ENCODE assay signal across 22 cellular contexts in genomic region chr4:10201356-10202223, GRCh38.
DNase-seq lines count a peak whose midpoint lies in the region; ATAC-seq and TF ChIP-seq lines count a peak whose summit lies in the region.
"Had no signal": no experiment of that assay in that cellular context is flagged by ENCODE, and none has a peak within 500 bp of the region (broad histone marks: within the 10 kb centered on the region; RNA-seq: fewer than 3 reads in every experiment).

No MANE protein-coding gene starts in this region.

- ATAC-seq in HG02981 (IDR thresholded peaks at IDR 0.05; ENCODE audit: unreplicated experiment) = no peak
- ATAC-seq: A549; CD8-positive, alpha-beta T cell had no signal

- WGBS in hepatocyte (ENCODE audit: low lambda C conversion rate, missing lambda C conversion rate) = 78% methylated on average over 4 of the region's 4 CpGs

- no peaks in the 10 kb centered on the region for H4K20me1 ChIP-seq in hepatocyte (ENCODE audit: insufficient read depth, poor library complexity, severe bottlenecking)
- H4K20me1 ChIP-seq: BLaER1 treated with 17β-estradiol and CSF1 and Interleukin-3, amounts not matched to agents 10 nM and 100 nM had no signal

- H3K4me3 ChIP-seq in hepatocyte = no peak overlapping the region
- H3K4me3 ChIP-seq: A549; BLaER1 treated with 17β-estradiol and CSF1 and Interleukin-3, amounts not matched to agents 10 nM and 100 nM; Peyer's patch; SK-N-MC had no signal

- no peaks in the 10 kb centered on the region for H3K9me3 ChIP-seq in hepatocyte (ENCODE audit: low read depth)
- H3K9me3 ChIP-seq: A549; BLaER1 treated with 17β-estradiol and CSF1 and Interleukin-3, amounts not matched to agents 10 nM and 100 nM; Peyer's patch had no signal

- no peak overlapping the region for H3K27ac ChIP-seq in hepatocyte
- H3K27ac ChIP-seq: A549; BLaER1 treated with 17β-estradiol and CSF1 and Interleukin-3, amounts not matched to agents 10 nM and 100 nM; Peyer's patch; SK-N-MC had no signal

- H3K79me2 ChIP-seq in hepatocyte = no peaks in the 10 kb centered on the region

- no peaks in the 10 kb centered on the region for H3K27me3 ChIP-seq in hepatocyte
- H3K27me3 ChIP-seq: BLaER1 treated with 17β-estradiol and CSF1 and Interleukin-3, amounts not matched to agents 10 nM and 100 nM; Peyer's patch had no signal

- no peak for TF ChIP-seq CTCF in hepatocyte (IDR thresholded peaks at IDR 0.05; ENCODE audit: poor library complexity)

- no peaks in the 10 kb centered on the region for H3K4me1 ChIP-seq in hepatocyte (ENCODE audit: insufficient read depth)
- H3K4me1 ChIP-seq: A549; BLaER1 treated with 17β-estradiol and CSF1 and Interleukin-3, amounts not matched to agents 10 nM and 100 nM; Peyer's patch had no signal

- H3K4me2 ChIP-seq in hepatocyte = no peak overlapping the region
- H3K4me2 ChIP-seq: A549; BLaER1 treated with 17β-estradiol and CSF1 and Interleukin-3, amounts not matched to agents 10 nM and 100 nM had no signal

- H2AFZ ChIP-seq in hepatocyte = no peak overlapping the region

- no peaks in the 10 kb centered on the region for H3K9me2 ChIP-seq in hepatocyte (replicated peaks; ENCODE audit: insufficient read depth)

- H3K36me3 ChIP-seq in hepatocyte (replicated peaks; ENCODE audit: insufficient read depth, low read depth) = no peaks in the 10 kb centered on the region
- H3K36me3 ChIP-seq: BLaER1 treated with 17β-estradiol and CSF1 and Interleukin-3, amounts not matched to agents 10 nM and 100 nM; Peyer's patch had no signal

- peak; percentile 2 for DNase-seq in AG08395 (ENCODE audit: low spot score)
- DNase-seq in NAMALWA (ENCODE audit: low spot score) = peak; percentile 0
- peak; percentile 5 for DNase-seq in dedifferentiated amniotic fluid mesenchymal stem cell (ENCODE audit: extremely low spot score)
- peak; percentile 0 for DNase-seq in lung microvascular endothelial cell (ENCODE audit: low read depth in 2 of 2)
- no peak for DNase-seq in 8988T
- no peak for DNase-seq in GF-D8 (lab: John Stamatoyannopoulos, UW)
- no peak for DNase-seq in hepatocyte (ENCODE audit: low spot score)
- DNase-seq: CD8-positive, alpha-beta T cell; DMS79; KBM-7; MV-4-11; NCI-H1436 treated with DMSO at 0.1 percent for 48 hours; NCI-H2029; NCI-H2171; NCI-H446 treated with DMSO at 0.1 percent for 48 hours; NK-92 treated with Interleukin-12 subunit alpha and Interleukin-12 subunit beta, amount 100 ng/mL, for 24 hours; Peyer's patch; Right ventricle myocardium superior had no signal

Comparison
In these comparisons a context has a peak if more than half of its experiments do, and no peak if none do; other contexts are left out.
1. DNase-seq: peak in AG08395 (single experiment), NAMALWA (single experiment), dedifferentiated amniotic fluid mesenchymal stem cell (single experiment) and lung microvascular endothelial cell (2 of 2); none in 8988T (single experiment), GF-D8 (single experiment) and hepatocyte (single experiment).